Comparison of ENCODE assay signal across 18 cellular contexts in genomic region chr15:29970402-29970695, GRCh38.
A peak's percentile ranks its signal among the peaks of the same experiment; 100 is the strongest.
DNase-seq lines count a peak whose midpoint lies in the region; ATAC-seq, FAIRE-seq and TF ChIP-seq lines count a peak whose summit lies in the region.
"Had no signal": no experiment of that assay in that cellular context is flagged by ENCODE, and none has a peak within 500 bp of the region (broad histone marks: within the 10 kb centered on the region; RNA-seq: fewer than 3 reads in every experiment).

No MANE protein-coding gene starts in this region.

- POLR2A ChIA-PET in A549 (lab: Yijun Ruan, JAX) = no interaction called here

- no peak overlapping the region for H3K27ac ChIP-seq in A549
- no peak overlapping the region for H3K27ac ChIP-seq in mesenchymal stem cell (ENCODE audit: low read length, poor library complexity, severe bottlenecking)
- H3K27ac ChIP-seq in adrenal gland = no peak overlapping the region
- H3K27ac ChIP-seq: lower lobe of right lung had no signal

- no peak overlapping the region for H2BK12ac ChIP-seq in mesenchymal stem cell (ENCODE audit: low read length in 2 of 2)

- no peaks in the 10 kb centered on the region for H3K79me1 ChIP-seq in mesenchymal stem cell (replicated peaks; ENCODE audit: low read length, poor library complexity, severe bottlenecking)

- intact Hi-C loops in adrenal gland (cut with DNase I) = no loop called here

- H2BK15ac ChIP-seq in mesenchymal stem cell (ENCODE audit: low read depth, poor library complexity, severe bottlenecking) = no peak overlapping the region

- peaks cover 5% of the 10 kb centered on the region; the same call in 1 of the 3 replicates for H3K4me1 ChIP-seq in A549
- peaks cover 9% of the 10 kb centered on the region for H3K4me1 ChIP-seq in mesenchymal stem cell (ENCODE audit: control insufficient read depth, insufficient read depth, low read depth, low read length)
- H3K4me1 ChIP-seq in adrenal gland (replicated peaks in 1 of 2) = no peaks in the 10 kb centered on the region
- H3K4me1 ChIP-seq: lower lobe of right lung had no signal

- H2BK5ac ChIP-seq in mesenchymal stem cell (ENCODE audit: low read depth, low read length, poor library complexity, severe bottlenecking) = no peak overlapping the region

- H3K36me3 ChIP-seq in mesenchymal stem cell (ENCODE audit: control insufficient read depth in 1 of 2, insufficient read depth in 2 of 2, low read depth in 1 of 2, low read length in 2 of 2) (no peaks in the 10 kb centered on the region), adrenal gland (replicated peaks in 1 of 2) (no peaks in the 10 kb centered on the region)
- H3K36me3 ChIP-seq: esophagus squamous epithelium, lower lobe of right lung had no signal

- no peak for TF ChIP-seq RAD21 in A549 (conservative IDR thresholded peaks at IDR 0.05 in 1 of 2, IDR thresholded peaks at IDR 0.05 in 1 of 2)

- no peak for ATAC-seq in A549
- ATAC-seq: naive thymus-derived CD8-positive, alpha-beta T cell had no signal

- TF ChIP-seq POLR2A in A549 (IDR thresholded peaks at IDR 0.05; ENCODE audit: low read length) (no peak), adrenal gland (IDR thresholded peaks at IDR 0.05) (no peak)

- peak; percentile 20 to 21 for DNase-seq in A549 (ENCODE audit: low read depth in 1 of 2, low spot score in 1 of 2)
- peak; percentile 29 for DNase-seq in NCI-H69 (lab: John Stamatoyannopoulos, UW)
- peak; percentile 7 for DNase-seq in mesenchymal stem cell
- DNase-seq in adrenal gland = no peak
- no peak for DNase-seq in A172 (ENCODE audit: low spot score)
- DNase-seq in cerebellum (ENCODE audit: low spot score) = no peak
- no peak for DNase-seq in NCI-H146 (lab: John Stamatoyannopoulos, UW)
- DNase-seq: activated CD4-positive, alpha-beta T cell treated with anti-CD3 and anti-CD28 coated beads, Interleukin-2, amount 10 ng/mL, durations not matched to agents 24 days and 14 days; activated gamma-delta T cell; CD4-positive, alpha-beta memory T cell; DMS79 treated with DMSO at 0.1 percent for 48 hours; esophagus squamous epithelium; lower lobe of right lung; MG63; naive thymus-derived CD8-positive, alpha-beta T cell; NCI-H1694; NK-92 treated with Interleukin-12 subunit alpha and Interleukin-12 subunit beta, amount 100 ng/mL, for 24 hours had no signal

- no peak overlapping the region for H3K4ac ChIP-seq in mesenchymal stem cell (ENCODE audit: low read depth in 1 of 2, low read length in 2 of 2)

- no peak for TF ChIP-seq EP300 in A549 (IDR thresholded peaks at IDR 0.05)

- H4K91ac ChIP-seq in mesenchymal stem cell (ENCODE audit: low read length) = no peak overlapping the region

- H3K14ac ChIP-seq in mesenchymal stem cell (ENCODE audit: low read length in 2 of 2) = no peak overlapping the region

- H3K9ac ChIP-seq in mesenchymal stem cell (ENCODE audit: low read length) = no peak overlapping the region

- H3K27me3 ChIP-seq in mesenchymal stem cell (ENCODE audit: control insufficient read depth in 1 of 2, insufficient read depth in 1 of 2, low read length in 2 of 2) (peaks cover 3 to 68% of the 10 kb centered on the region in 2 experiments), adrenal gland (peaks cover 13% of the 10 kb centered on the region)
- H3K27me3 ChIP-seq: MG63 had no signal

- H4K8ac ChIP-seq in mesenchymal stem cell (ENCODE audit: low read length) = no peak overlapping the region

- CTCF ChIA-PET in A549 (lab: Yijun Ruan, JAX) = interaction anchor here (2.2 to 3.3 kb wide), 4 partner anchors 9 to 104 kb away, joined by 6 to 11 read pairs (median 11); no protein-coding TSS in a partner anchor

- H2AFZ ChIP-seq in mesenchymal stem cell (ENCODE audit: low read depth, low read length) = no peak overlapping the region

- H3K9me3 ChIP-seq in A549 = no peaks in the 10 kb centered on the region
- H3K9me3 ChIP-seq in mesenchymal stem cell (ENCODE audit: control insufficient read depth, low read length) = peaks cover 4% of the 10 kb centered on the region
- no peaks in the 10 kb centered on the region for H3K9me3 ChIP-seq in adrenal gland (replicated peaks in 1 of 3)
- H3K9me3 ChIP-seq: esophagus squamous epithelium had no signal

- H3K4me3 ChIP-seq in A549 (no peak overlapping the region), mesenchymal stem cell (ENCODE audit: insufficient read depth in 1 of 2, low read depth in 1 of 2, low read length in 2 of 2) (no peak overlapping the region), adrenal gland (no peak overlapping the region)
- H3K4me3 ChIP-seq: esophagus squamous epithelium, lower lobe of right lung, MG63 had no signal

- no peak for TF ChIP-seq CTCF in A549 (IDR thresholded peaks at IDR 0.05)
- no peak for TF ChIP-seq CTCF in adrenal gland (IDR thresholded peaks at IDR 0.05)

- H3K23ac ChIP-seq in mesenchymal stem cell (ENCODE audit: low read length in 2 of 2) = no peak overlapping the region

- WGBS in A549 (ENCODE audit: missing lambda C conversion rate) = 54% methylated on average over 1 of the region's 1 CpG
- WGBS in mesenchymal stem cell = 77% methylated on average over 1 of the region's 1 CpG
- 73 to 83% (median 78%) methylated on average over 1 of the region's 1 CpG for WGBS in adrenal gland, 4 donors

- no peak overlapping the region for H3K18ac ChIP-seq in mesenchymal stem cell (ENCODE audit: low read depth in 1 of 2, low read length in 2 of 2)

- H3K4me2 ChIP-seq in A549 (no peak overlapping the region), mesenchymal stem cell (ENCODE audit: low read length, poor library complexity, severe bottlenecking) (no peak overlapping the region)

- no peak overlapping the region for H2AK5ac ChIP-seq in mesenchymal stem cell (ENCODE audit: low read length, severe bottlenecking)

- FAIRE-seq in A549 (lab: Jason Lieb, UNC) (peak; percentile 63), endometrium (lab: Jason Lieb, UNC) (peak; percentile 35)

- no peak overlapping the region for H2BK120ac ChIP-seq in mesenchymal stem cell (ENCODE audit: low read depth, low read length)

TF ChIP-seq in A549, 52 proteins besides CTCF, POLR2A, EP300 and RAD21:
- TF ChIP-seq ESRRA (IDR thresholded peaks at IDR 0.05; ENCODE audit: borderline replicate concordance, low read length) = no peak

Comparison
In these comparisons a context has a peak if more than half of its experiments do, and no peak if none do; other contexts are left out.
1. DNase-seq: peak in A549 (2 of 2), NCI-H69 (single experiment) and mesenchymal stem cell (single experiment); none in adrenal gland (0 of 7), A172 (single experiment), cerebellum (single experiment) and NCI-H146 (single experiment).